16 cellular contexts compared by ENCODE assay signal in genomic region chr12:122282066-122282465, GRCh38. TPM values are rescaled to one million over a fixed set of nuclear protein-coding genes. Genes with fewer than 3 reads are reported as not detected.
DNase-seq lines count a peak whose midpoint lies in the region; ATAC-seq and TF ChIP-seq lines count a peak whose summit lies in the region.
"Had no signal": no experiment of that assay in that cellular context is flagged by ENCODE, and none has a peak within 500 bp of the region (broad histone marks: within the 10 kb centered on the region; RNA-seq: fewer than 3 reads in every experiment).

No MANE protein-coding gene starts in this region.

- no peaks in the 10 kb centered on the region for H3K27me3 Mint-ChIP-seq in neural progenitor cell (ENCODE audit: insufficient read depth, low read depth)

- H4K20me1 ChIP-seq in neural progenitor cell (ENCODE audit: low read depth), result no peaks in the 10 kb centered on the region

- H3K36me3 Mint-ChIP-seq in neural progenitor cell, result peaks cover 5% of the 10 kb centered on the region
- H3K36me3 Mint-ChIP-seq: WTC11 had no signal

- H3K36me3 ChIP-seq in neural progenitor cell, result no peaks in the 10 kb centered on the region
- H3K36me3 ChIP-seq in sigmoid colon, result peaks cover 16 to 70% (median 35%) of the 10 kb centered on the region in 4 donors

- 86 to 89% methylated on average over 4 of the region's 4 CpGs for WGBS in sigmoid colon, 2 donors

- DNase-seq in COLO829 (ENCODE audit: low spot score), result peak; percentile 80
- peak; percentile 58 for DNase-seq in NCI-H146 (lab: John Stamatoyannopoulos, UW)
- peak; percentile 46 for DNase-seq in dedifferentiated amniotic fluid mesenchymal stem cell (ENCODE audit: extremely low spot score)
- DNase-seq in neural progenitor cell (ENCODE audit: low spot score), result peak; percentile 48
- DNase-seq in sigmoid colon, result no peak
- no peak for DNase-seq in cardiac septum (ENCODE audit: low spot score)
- DNase-seq: DMS153; effector CD4-positive, alpha-beta T cell; Right ventricle myocardium superior; stimulated activated CD4-positive, alpha-beta T cell treated with anti-CD3 and anti-CD28 coated beads, Interleukin-4, amount 100 ng/mL, for 4 hours; substantia nigra had no signal

- H3K4me1 Mint-ChIP-seq in neural progenitor cell, result peaks cover 7% of the 10 kb centered on the region

- TF ChIP-seq POLR2A in sigmoid colon (IDR thresholded peaks at IDR 0.05), result no peak

- peaks cover 8% of the 10 kb centered on the region for H3K4me1 ChIP-seq in neural progenitor cell
- H3K4me1 ChIP-seq in sigmoid colon, result peaks cover 0 to 7% (median 0%) of the 10 kb centered on the region in 4 donors

- H3F3A ChIP-seq in neural progenitor cell (ENCODE audit: low read depth), result peaks cover 9% of the 10 kb centered on the region

- H3K9me3 Mint-ChIP-seq in neural progenitor cell, result no peaks in the 10 kb centered on the region
- H3K9me3 Mint-ChIP-seq: activated T-helper 1 cell treated with anti-CD3 and anti-CD28 coated beads, Interleukin-12 subunit alpha, Interleukin-12 subunit beta, Interleukin-2, Interleukin-4 antibody, amounts not matched to agents 30 ng/mL and 10 ng/mL and 1 ng/mL, durations not matched to agents 14 hours and 24 hours and 36 hours; WTC11 had no signal

- H3K9ac ChIP-seq in neural progenitor cell, result no peak overlapping the region

- H3K27ac Mint-ChIP-seq in neural progenitor cell, result peak overlapping the region; percentile 42
- H3K27ac Mint-ChIP-seq: activated T-helper 1 cell treated with anti-CD3 and anti-CD28 coated beads, Interleukin-12 subunit alpha, Interleukin-12 subunit beta, Interleukin-2, Interleukin-4 antibody, amounts not matched to agents 30 ng/mL and 10 ng/mL and 1 ng/mL, durations not matched to agents 14 hours and 24 hours and 36 hours; WTC11 had no signal

- H3K4me2 ChIP-seq in neural progenitor cell, result peak overlapping the region; percentile 12

- peak overlapping the region; percentile 57 for H3K27ac ChIP-seq in neural progenitor cell
- no peak overlapping the region for H3K27ac ChIP-seq in sigmoid colon
- H3K27ac ChIP-seq: neutrophil had no signal

- intact Hi-C loops in sigmoid colon (cut with DNase I) (loop anchor here (10.0 kb wide), 1 partner anchor 63 kb away; no protein-coding TSS in a partner anchor), cardiac septum (cut with DNase I) (no loop called here)

- TF ChIP-seq CTCF in neural progenitor cell (IDR thresholded peaks at IDR 0.05) (no peak), sigmoid colon (IDR thresholded peaks at IDR 0.05) (no peak)

- no peaks in the 10 kb centered on the region for H3K9me3 ChIP-seq in neural progenitor cell (ENCODE audit: low read depth)
- no peaks in the 10 kb centered on the region for H3K9me3 ChIP-seq in sigmoid colon
- H3K9me3 ChIP-seq: neutrophil had no signal

- H3K4me3 ChIP-seq in neural progenitor cell (no peak overlapping the region), sigmoid colon (no peak overlapping the region)

- no peak overlapping the region for H3K4me3 Mint-ChIP-seq in neural progenitor cell
- H3K4me3 Mint-ChIP-seq: activated T-helper 1 cell treated with anti-CD3 and anti-CD28 coated beads, Interleukin-12 subunit alpha, Interleukin-12 subunit beta, Interleukin-2, Interleukin-4 antibody, amounts not matched to agents 30 ng/mL and 10 ng/mL and 1 ng/mL, durations not matched to agents 14 hours and 24 hours and 36 hours; WTC11 had no signal

- H3K79me2 ChIP-seq in neural progenitor cell (ENCODE audit: low read depth), result no peaks in the 10 kb centered on the region

- TF ChIP-seq EP300 in sigmoid colon (IDR thresholded peaks at IDR 0.05), result no peak

- ATAC-seq in GM21515 (IDR thresholded peaks at IDR 0.05; ENCODE audit: unreplicated experiment), result no peak
- ATAC-seq in HG03280 (IDR thresholded peaks at IDR 0.05; ENCODE audit: unreplicated experiment), result no peak
- ATAC-seq: WTC11 had no signal

- no peak overlapping the region for H2AFZ ChIP-seq in neural progenitor cell (replicated peaks)

- H3K27me3 ChIP-seq in neural progenitor cell, result no peaks in the 10 kb centered on the region
- H3K27me3 ChIP-seq in sigmoid colon, result no peaks in the 10 kb centered on the region
- H3K27me3 ChIP-seq: neutrophil had no signal

RNA-seq across cellular contexts. Expression of gene VPS33A, which starts 15.8 kb away (rescaled TPM):
- 26.1 and 42.0 TPM in 2 replicates for total RNA-seq in neural progenitor cell (ENCODE audit: low replicate concordance)
- total RNA-seq in sigmoid colon, result 10 to 100 TPM; 13.0 to 17.8 (median 16.4) TPM
- 10 to 100 TPM in 2 of 3 donors, 1 to 10 TPM in 1; 9.6 to 17.0 (median 10.6) TPM for polyA plus RNA-seq in sigmoid colon
- total RNA-seq in cardiac septum, result 9.2 TPM

RNA-seq across cellular contexts. Expression of gene DIABLO, which starts 56.2 kb away (rescaled TPM):
- total RNA-seq in neural progenitor cell (ENCODE audit: low replicate concordance), result 114 and 131 TPM in 2 replicates
- total RNA-seq in sigmoid colon, result 10 to 100 TPM; 43.4 to 56.7 (median 50.7) TPM
- 10 to 100 TPM; 55.5 to 61.3 (median 55.9) TPM for polyA plus RNA-seq in sigmoid colon
- 30.9 TPM for total RNA-seq in cardiac septum

Comparison
In these comparisons a context has a peak if more than half of its experiments do, and no peak if none do; other contexts are left out.
1. DNase-seq: peak in COLO829 (single experiment), NCI-H146 (single experiment), dedifferentiated amniotic fluid mesenchymal stem cell (single experiment) and neural progenitor cell (single experiment); none in sigmoid colon (single experiment) and cardiac septum (single experiment).